8 cellular contexts compared by ENCODE assay signal in genomic region chr19:10864538-10864899, GRCh38. TPM values are rescaled to one million over a fixed set of nuclear protein-coding genes. Genes with fewer than 3 reads are reported as not detected.
DNase-seq lines count a peak whose midpoint lies in the region; ATAC-seq and TF ChIP-seq lines count a peak whose summit lies in the region.

No MANE protein-coding gene starts in this region.

- 7 to 16% (median 11%) methylated on average over 6 of the region's 6 CpGs for WGBS in stomach, 5 donors

- no peak for TF ChIP-seq EP300 in stomach (IDR thresholded peaks at IDR 0.05)

- H3K4me1 ChIP-seq in neutrophil (ENCODE audit: control insufficient read depth in 1 of 2, insufficient read depth in 1 of 2, low read depth in 1 of 2, low read length in 1 of 2) (peaks cover 13 to 18% of the 10 kb centered on the region in 2 experiments), stomach (peaks cover 0 to 25% (median 16%) of the 10 kb centered on the region in 4 donors)

- H3K9me3 ChIP-seq in neutrophil: no peaks in the 10 kb centered on the region
- H3K9me3 ChIP-seq in stomach: no peaks in the 10 kb centered on the region

- TF ChIP-seq POLR2A in stomach (IDR thresholded peaks at IDR 0.05): no peak

- intact Hi-C loops in stomach (cut with DNase I; ENCODE audit: low total_unique reads): no loop called here

- no peak overlapping the region for H3K4me3 ChIP-seq in LNCaP clone FGC (ENCODE audit: low read depth, low read length)
- H3K4me3 ChIP-seq in fibroblast of the aortic adventitia (ENCODE audit: low read depth, low read length): no peak overlapping the region
- no peak overlapping the region for H3K4me3 ChIP-seq in neutrophil (ENCODE audit: low read depth in 1 of 2, low read length in 1 of 2)
- H3K4me3 ChIP-seq in stomach: no peak overlapping the region

- no peaks in the 10 kb centered on the region for H3K27me3 ChIP-seq in neutrophil
- H3K27me3 ChIP-seq in stomach: no peaks in the 10 kb centered on the region

- ATAC-seq in GM21367 (IDR thresholded peaks at IDR 0.05; ENCODE audit: unreplicated experiment): no peak

- peak; percentile 87 for TF ChIP-seq CTCF in LNCaP clone FGC (IDR thresholded peaks at IDR 0.05; ENCODE audit: control insufficient read depth, extremely low read depth, insufficient read depth)
- TF ChIP-seq CTCF in fibroblast of the aortic adventitia (IDR thresholded peaks at IDR 0.05; ENCODE audit: insufficient read depth, low read length): peak; percentile 93
- peak; percentile 77 for TF ChIP-seq CTCF in neutrophil (IDR thresholded peaks at IDR 0.05)
- TF ChIP-seq CTCF in stomach (IDR thresholded peaks at IDR 0.05): peak in 5 of 7 experiments; percentile 74 to 88 (median 85)

- H3K36me3 ChIP-seq in neutrophil: peaks cover 82% of the 10 kb centered on the region
- H3K36me3 ChIP-seq in stomach: no peaks in the 10 kb centered on the region

- peak overlapping the region; percentile 50 for H3K27ac ChIP-seq in neutrophil
- peak overlapping the region in 3 of 5 donors; percentile 67 to 77 (median 67) for H3K27ac ChIP-seq in stomach

- peak; percentile 80 for DNase-seq in EH (ENCODE audit: low read depth)
- peak; percentile 22 for DNase-seq in LNCaP clone FGC (ENCODE audit: low read depth)
- DNase-seq in RKO (ENCODE audit: low spot score): peak; percentile 82
- peak; percentile 64 for DNase-seq in activated T-helper 1 cell treated with Interleukin-2 at 50 U/mL for 16 hours (ENCODE audit: low read depth)
- peak; percentile 82 for DNase-seq in fibroblast of the aortic adventitia (ENCODE audit: low read depth)
- DNase-seq in stomach: peak; percentile 90

RNA-seq across cellular contexts. Expression of gene CARM1, which starts 6.8 kb away (rescaled TPM):
- 16.4 and 39.6 TPM in 2 replicates for total RNA-seq in fibroblast of the aortic adventitia (ENCODE audit: low replicate concordance)
- 10 to 100 TPM in 4 of 5 donors, 1 to 10 TPM in 1; 5.2 to 21.0 (median 15.6) TPM for total RNA-seq in stomach
- 10 to 100 TPM; 15.1 to 19.2 (median 18.2) TPM for polyA plus RNA-seq in stomach

RNA-seq across cellular contexts. Expression of gene C19orf38, which starts 16.3 kb away (rescaled TPM):
- total RNA-seq in fibroblast of the aortic adventitia (ENCODE audit: low replicate concordance) (0.41 and 0.81 TPM in 2 replicates), stomach (1 to 10 TPM in 2 of 5 donors, not detected in 3; 1.8 to 2.2 TPM)
- 1 to 10 TPM in 1 of 3 donors, under 1 TPM in 2; 0.92 to 1.2 (median 1.00) TPM for polyA plus RNA-seq in stomach

RNA-seq across cellular contexts. Expression of gene TMED1, which starts 28.5 kb away (rescaled TPM):
- total RNA-seq in fibroblast of the aortic adventitia (ENCODE audit: low replicate concordance): 30.2 and 44.3 TPM in 2 replicates
- 10 to 100 TPM in 4 of 5 donors, under 1 TPM in 1; 0.58 to 45.2 (median 20.4) TPM for total RNA-seq in stomach
- polyA plus RNA-seq in stomach: 10 to 100 TPM; 17.9 to 24.5 (median 21.9) TPM

Comparison
In these comparisons a context has a peak if more than half of its experiments do, and no peak if none do; other contexts are left out.
1. DNase-seq: peak in every context shown above with its lines; median percentile 90 in stomach; 82 in RKO; 82 in fibroblast of the aortic adventitia; 80 in EH; 64 in activated T-helper 1 cell treated with Interleukin-2 at 50 U/mL for 16 hours; 22 in LNCaP clone FGC.